5 cellular contexts compared by ENCODE assay signal in the genomic region with DNA sequence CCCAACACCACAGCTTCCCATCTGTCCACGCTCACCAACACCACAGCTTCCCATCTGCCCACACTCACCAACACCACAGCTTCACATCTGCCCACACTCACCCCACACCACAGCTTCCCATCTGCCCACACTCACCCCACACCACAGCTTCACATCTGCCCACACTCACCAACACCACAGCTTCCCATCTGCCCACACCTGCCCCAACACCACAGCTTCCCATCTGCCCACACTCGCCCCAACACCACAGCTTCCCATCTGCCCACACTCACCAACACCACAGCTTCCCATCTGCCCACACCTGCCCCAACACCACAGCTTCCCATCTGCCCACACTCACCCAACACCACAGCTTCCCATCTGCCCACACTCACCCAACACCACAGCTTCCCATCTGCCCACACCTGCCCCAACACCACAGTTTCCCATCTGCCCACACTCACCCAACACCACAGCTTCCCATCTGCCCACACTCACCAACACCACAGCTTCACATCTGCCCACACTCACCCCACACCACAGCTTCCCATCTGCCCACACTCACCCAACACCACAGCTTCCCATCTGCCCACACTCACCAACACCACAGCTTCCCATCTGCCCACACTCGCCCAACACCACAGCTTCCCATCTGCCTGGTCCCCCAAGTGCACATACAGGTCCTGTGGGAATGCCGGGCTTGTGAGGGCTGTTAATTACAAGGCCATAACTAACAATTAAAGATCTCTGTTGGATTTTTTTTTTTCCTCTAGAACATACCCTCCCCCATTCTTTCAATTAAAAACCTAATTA. TPM values are rescaled to one million over a fixed set of nuclear protein-coding genes. Genes with fewer than 3 reads are reported as not detected.
"Had no signal": no experiment of that assay in that cellular context is flagged by ENCODE, and none has a peak within 500 bp of the region (broad histone marks: within the 10 kb centered on the region; RNA-seq: fewer than 3 reads in every experiment).

No MANE protein-coding gene starts in this region.

RNA-seq across cellular contexts. Expression of gene HK3, which starts 26.4 kb away (rescaled TPM):
- total RNA-seq: endothelial cell of umbilical vein, fibroblast of lung, fibroblast of villous mesenchyme, neural crest cell, SJSA1 had no signal
- polyA plus RNA-seq: endothelial cell of umbilical vein, fibroblast of lung had no signal
